In the genomic region with DNA sequence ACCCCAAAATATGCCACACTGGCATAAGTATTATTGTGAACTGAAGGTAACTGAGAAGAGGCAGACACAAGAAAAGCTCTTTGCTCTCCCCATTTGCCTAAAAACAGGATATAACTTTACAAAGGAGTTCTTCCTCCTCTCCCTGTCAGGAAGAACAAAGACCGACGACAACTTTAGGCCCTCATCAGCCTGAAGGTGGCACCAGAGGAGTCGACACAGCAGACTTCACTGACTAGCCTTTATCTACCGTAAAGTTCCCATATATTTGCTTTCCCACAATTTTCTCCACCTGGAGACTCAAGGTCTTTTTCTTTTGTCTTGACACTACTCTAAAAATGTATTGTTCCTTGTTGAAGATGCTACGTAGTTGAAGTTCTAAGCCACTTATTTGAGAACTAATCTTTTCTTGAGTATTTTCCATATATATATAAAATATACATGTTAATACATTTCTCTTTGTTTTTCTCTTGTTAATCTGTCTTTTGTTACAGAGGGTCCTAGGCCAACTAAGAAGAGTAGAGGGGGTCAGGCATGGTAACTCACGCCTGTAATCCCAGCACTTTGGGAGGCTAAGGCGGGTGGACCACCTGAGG, we compare ENCODE assay signal across 8 cellular contexts. TPM values are rescaled to one million over a fixed set of nuclear protein-coding genes. Genes with fewer than 3 reads are reported as not detected.
DNase-seq lines count a peak whose midpoint lies in the region; ATAC-seq and TF ChIP-seq lines count a peak whose summit lies in the region.

No MANE protein-coding gene starts in this region.

- peaks cover 0 to 1% (median 0%) of the 10 kb centered on the region in 7 donors for H3K9me3 Mint-ChIP-seq in CD4-positive, CD25-positive, alpha-beta regulatory T cell

- peaks cover 10% of the 10 kb centered on the region for H3K4me1 ChIP-seq in CD4-positive, CD25-positive, alpha-beta regulatory T cell (ENCODE audit: control insufficient read depth, insufficient read depth, low read length, poor library complexity, severe bottlenecking)

- in situ Hi-C loops in brain microvascular endothelial cell (cut with HindIII; ENCODE audit: low pct_ligation_motif_present, low sequenced_read_pairs) = no loop called here

- peaks cover 3% of the 10 kb centered on the region for H3K27me3 Mint-ChIP-seq in CD4-positive, CD25-positive, alpha-beta regulatory T cell

- DNase-seq in CD4-positive, CD25-positive, alpha-beta regulatory T cell = peak in 2 of 3 donors; percentile 12 to 47
- peak; percentile 20 for DNase-seq in NOMO-1 treated with dmso at 0.1 percent for 144 hours (lab: John Stamatoyannopoulos, UW; ENCODE audit: unreplicated experiment)
- peak; percentile 47 for DNase-seq in brain microvascular endothelial cell
- DNase-seq in inferior parietal cortex (ENCODE audit: extremely low spot score) = peak; percentile 62
- peak; percentile 15 for DNase-seq in stimulated activated CD8-positive, alpha-beta memory T cell treated with anti-CD3 and anti-CD28 coated beads, Interleukin-12 subunit alpha, Interleukin-12 subunit beta, amount 100 ng/mL, for 1 hour (ENCODE audit: low read depth)

- ATAC-seq in CD4-positive, CD25-positive, alpha-beta regulatory T cell (ENCODE audit: low read depth in 2 of 2) = no peak
- ATAC-seq in GM19351 (IDR thresholded peaks at IDR 0.05; ENCODE audit: unreplicated experiment) = peak; percentile 57
- no peak for ATAC-seq in GM18519 (IDR thresholded peaks at IDR 0.05; ENCODE audit: low FRiP score, unreplicated experiment)
- ATAC-seq in HG03354 (IDR thresholded peaks at IDR 0.05; ENCODE audit: poor library complexity, severe bottlenecking, unreplicated experiment) = no peak

- no peak overlapping the region for H3K4me3 ChIP-seq in CD4-positive, CD25-positive, alpha-beta regulatory T cell (ENCODE audit: low read depth, low read length)
- H3K4me3 ChIP-seq in brain microvascular endothelial cell (ENCODE audit: low read depth, low read length) = no peak overlapping the region

- peak; percentile 85 for TF ChIP-seq CTCF in brain microvascular endothelial cell (IDR thresholded peaks at IDR 0.05; ENCODE audit: low read depth, low read length, missing control alignments)

- H3K36me3 ChIP-seq in CD4-positive, CD25-positive, alpha-beta regulatory T cell (ENCODE audit: control insufficient read depth, insufficient read depth, low read length) = no peaks in the 10 kb centered on the region
- H3K36me3 ChIP-seq in brain microvascular endothelial cell (replicated peaks) = no peaks in the 10 kb centered on the region

- no peaks in the 10 kb centered on the region for H3K9me3 ChIP-seq in CD4-positive, CD25-positive, alpha-beta regulatory T cell (ENCODE audit: control insufficient read depth in 2 of 2, low read length in 2 of 2)

- H3K4me3 Mint-ChIP-seq in CD4-positive, CD25-positive, alpha-beta regulatory T cell = peak overlapping the region in 1 of 4 donors; percentile 45

- H3K4me1 Mint-ChIP-seq in CD4-positive, CD25-positive, alpha-beta regulatory T cell = peaks cover 4 to 17% (median 12%) of the 10 kb centered on the region in 4 donors

- no peak overlapping the region for H3K27ac Mint-ChIP-seq in CD4-positive, CD25-positive, alpha-beta regulatory T cell

- H3K36me3 Mint-ChIP-seq in CD4-positive, CD25-positive, alpha-beta regulatory T cell = no peaks in the 10 kb centered on the region

- H3K27me3 ChIP-seq in CD4-positive, CD25-positive, alpha-beta regulatory T cell (ENCODE audit: control insufficient read depth, insufficient read depth, low read length) = no peaks in the 10 kb centered on the region
- peaks cover 2% of the 10 kb centered on the region for H3K27me3 ChIP-seq in brain microvascular endothelial cell (replicated peaks)

- H3K27ac ChIP-seq in CD4-positive, CD25-positive, alpha-beta regulatory T cell (ENCODE audit: insufficient read depth, low read length, poor library complexity, severe bottlenecking) = no peak overlapping the region
- H3K27ac ChIP-seq in brain microvascular endothelial cell = no peak overlapping the region

RNA-seq across cellular contexts. Expression of a gene that starts 16.2 kb away (rescaled TPM):
- not detected for total RNA-seq in CD4-positive, CD25-positive, alpha-beta regulatory T cell
- not detected for polyA plus RNA-seq in CD4-positive, CD25-positive, alpha-beta regulatory T cell

RNA-seq across cellular contexts. Expression of a gene that starts 55.2 kb away (rescaled TPM):
- 300 TPM for total RNA-seq in CD4-positive, CD25-positive, alpha-beta regulatory T cell
- 10 to 100 TPM; 12.5 to 24.1 (median 14.7) TPM for polyA plus RNA-seq in CD4-positive, CD25-positive, alpha-beta regulatory T cell
